In genomic region chr14:20631023-20631820, GRCh38 we compare ENCODE assay signal across 8 cellular contexts. TPM values are rescaled to one million over a fixed set of nuclear protein-coding genes. Genes with fewer than 3 reads are reported as not detected.
A peak's percentile ranks its signal among the peaks of the same experiment; 100 is the strongest.
DNase-seq lines count a peak whose midpoint lies in the region; ATAC-seq and TF ChIP-seq lines count a peak whose summit lies in the region.

No MANE protein-coding gene starts in this region.

- H3K4me3 Mint-ChIP-seq in activated CD8-positive, alpha-beta memory T cell treated with anti-CD3 and anti-CD28 coated beads, Interleukin-2, amount 10 ng/mL, durations not matched to agents 7 days and 5 days: peak overlapping the region; percentile 73
- H3K4me3 Mint-ChIP-seq in naive thymus-derived CD8-positive, alpha-beta T cell: peak overlapping the region; percentile 79 to 93 (median 87)

- no peak for TF ChIP-seq POLR2A in uterus (IDR thresholded peaks at IDR 0.05)

- H3K4me1 Mint-ChIP-seq in activated CD8-positive, alpha-beta memory T cell treated with anti-CD3 and anti-CD28 coated beads, Interleukin-2, amount 10 ng/mL, durations not matched to agents 7 days and 5 days: peaks cover 53% of the 10 kb centered on the region
- peaks cover 34 to 70% (median 66%) of the 10 kb centered on the region in 4 donors for H3K4me1 Mint-ChIP-seq in naive thymus-derived CD8-positive, alpha-beta T cell

- H3K36me3 ChIP-seq in uterus: no peaks in the 10 kb centered on the region

- peaks cover 3 to 11% of the 10 kb centered on the region in 2 donors for H3K4me1 ChIP-seq in uterus

- no peak for TF ChIP-seq CTCF in uterus (IDR thresholded peaks at IDR 0.05)

- no peak for ATAC-seq in activated CD8-positive, alpha-beta memory T cell treated with anti-CD3 and anti-CD28 coated beads, Interleukin-2, amount 10 ng/mL, durations not matched to agents 7 days and 5 days
- ATAC-seq in esophagus mucosa (peak; percentile 49), HG02678 (IDR thresholded peaks at IDR 0.05; ENCODE audit: unreplicated experiment) (no peak), GM21447 (IDR thresholded peaks at IDR 0.05; ENCODE audit: unreplicated experiment) (no peak)
- ATAC-seq in naive thymus-derived CD8-positive, alpha-beta T cell: peak; percentile 16 to 38

- peaks cover 2% of the 10 kb centered on the region for H3K36me3 Mint-ChIP-seq in activated CD8-positive, alpha-beta memory T cell treated with anti-CD3 and anti-CD28 coated beads, Interleukin-2, amount 10 ng/mL, durations not matched to agents 7 days and 5 days
- H3K36me3 Mint-ChIP-seq in naive thymus-derived CD8-positive, alpha-beta T cell: no peaks in the 10 kb centered on the region

- intact Hi-C loops in uterus (cut with DNase I; ENCODE audit: low total_unique reads): no loop called here

- H3K4me3 ChIP-seq in uterus: peak overlapping the region; percentile 27 to 41

- CTCF ChIA-PET in activated CD8-positive, alpha-beta memory T cell treated with anti-CD3 and anti-CD28 coated beads, Interleukin-2, amount 10 ng/mL, durations not matched to agents 7 days and 5 days (lab: Charles Lee): interaction anchor here (0.8 to 3.5 kb wide), 10 partner anchors 9 to 304 kb away, joined by 3 to 28 read pairs (median 6); no protein-coding TSS in a partner anchor

- H3K27me3 Mint-ChIP-seq in activated CD8-positive, alpha-beta memory T cell treated with anti-CD3 and anti-CD28 coated beads, Interleukin-2, amount 10 ng/mL, durations not matched to agents 7 days and 5 days: peaks cover 88% of the 10 kb centered on the region
- peaks cover 0 to 48% (median 3%) of the 10 kb centered on the region in 5 donors for H3K27me3 Mint-ChIP-seq in naive thymus-derived CD8-positive, alpha-beta T cell

- peak overlapping the region; percentile 18 to 64 for H3K27ac ChIP-seq in uterus

- DNase-seq in H4 (ENCODE audit: low spot score) (peak; percentile 41), NCI-H524 (lab: John Stamatoyannopoulos, UW) (peak; percentile 66 to 83), uterus (peak; percentile 55 to 70)
- DNase-seq in activated CD8-positive, alpha-beta memory T cell treated with anti-CD3 and anti-CD28 coated beads, Interleukin-2, amount 10 ng/mL, durations not matched to agents 7 days and 5 days: peak; percentile 63
- DNase-seq in naive thymus-derived CD8-positive, alpha-beta T cell: peak in 9 of 10 donors; percentile 24 to 76 (median 67)

- H3K27me3 ChIP-seq in uterus: no peaks in the 10 kb centered on the region

- H3K9me3 Mint-ChIP-seq in activated CD8-positive, alpha-beta memory T cell treated with anti-CD3 and anti-CD28 coated beads, Interleukin-2, amount 10 ng/mL, durations not matched to agents 7 days and 5 days (ENCODE audit: low read depth): no peaks in the 10 kb centered on the region
- peaks cover 0 to 9% (median 2%) of the 10 kb centered on the region in 9 donors for H3K9me3 Mint-ChIP-seq in naive thymus-derived CD8-positive, alpha-beta T cell

- POLR2A ChIA-PET in naive thymus-derived CD8-positive, alpha-beta T cell (lab: Charles Lee): interaction anchor here (1.0 to 3.3 kb wide), 3 partner anchors 9 to 51 kb away, joined by 3 to 36 read pairs (median 20); no protein-coding TSS in a partner anchor

- H3K27ac Mint-ChIP-seq in activated CD8-positive, alpha-beta memory T cell treated with anti-CD3 and anti-CD28 coated beads, Interleukin-2, amount 10 ng/mL, durations not matched to agents 7 days and 5 days: peak overlapping the region; percentile 65
- H3K27ac Mint-ChIP-seq in naive thymus-derived CD8-positive, alpha-beta T cell: peak overlapping the region; percentile 4 to 98 (median 77)

- no peaks in the 10 kb centered on the region for H3K9me3 ChIP-seq in uterus

RNA-seq across cellular contexts. Expression of gene OR6S1, which starts 10.3 kb away (rescaled TPM):
- not detected in 2 replicates for total RNA-seq in H4 (2014; rRNA removed; shearing (Covaris generic))
- total RNA-seq in activated CD8-positive, alpha-beta memory T cell treated with anti-CD3 and anti-CD28 coated beads, Interleukin-2, amount 10 ng/mL, durations not matched to agents 7 days and 5 days: not detected
- total RNA-seq in esophagus mucosa (not detected), uterus (not detected)
- total RNA-seq in naive thymus-derived CD8-positive, alpha-beta T cell: not detected
- polyA plus RNA-seq in naive thymus-derived CD8-positive, alpha-beta T cell: not detected

RNA-seq across cellular contexts. Expression of gene RNASE12, which starts 40.0 kb away (rescaled TPM):
- not detected in 2 replicates for total RNA-seq in H4 (2014; rRNA removed; shearing (Covaris generic))
- total RNA-seq in activated CD8-positive, alpha-beta memory T cell treated with anti-CD3 and anti-CD28 coated beads, Interleukin-2, amount 10 ng/mL, durations not matched to agents 7 days and 5 days: not detected
- total RNA-seq in esophagus mucosa (not detected), uterus (not detected)
- total RNA-seq in naive thymus-derived CD8-positive, alpha-beta T cell: not detected
- polyA plus RNA-seq in naive thymus-derived CD8-positive, alpha-beta T cell: not detected

RNA-seq across cellular contexts. Expression of gene RNASE11, which starts 43.4 kb away (rescaled TPM):
- not detected in 2 replicates for total RNA-seq in H4 (2014; rRNA removed; shearing (Covaris generic))
- total RNA-seq in activated CD8-positive, alpha-beta memory T cell treated with anti-CD3 and anti-CD28 coated beads, Interleukin-2, amount 10 ng/mL, durations not matched to agents 7 days and 5 days: not detected
- total RNA-seq in esophagus mucosa (not detected), uterus (not detected)
- not detected for total RNA-seq in naive thymus-derived CD8-positive, alpha-beta T cell
- not detected for polyA plus RNA-seq in naive thymus-derived CD8-positive, alpha-beta T cell

RNA-seq across cellular contexts. Expression of gene RNASE4, which starts 53.1 kb away (rescaled TPM):
- 14.7 and 22.2 TPM in 2 replicates for total RNA-seq in H4 (2014; rRNA removed; shearing (Covaris generic))
- total RNA-seq in activated CD8-positive, alpha-beta memory T cell treated with anti-CD3 and anti-CD28 coated beads, Interleukin-2, amount 10 ng/mL, durations not matched to agents 7 days and 5 days: 1 to 10 TPM in 1 of 2 experiments, under 1 TPM in 1; 0.75 to 2.1 TPM
- total RNA-seq in esophagus mucosa: 1.7 TPM
- under 1 TPM in 1 of 2 experiments, not detected in 1; 0.63 TPM for total RNA-seq in naive thymus-derived CD8-positive, alpha-beta T cell
- under 1 TPM in 1 of 3 donors, not detected in 2; 0.46 TPM for polyA plus RNA-seq in naive thymus-derived CD8-positive, alpha-beta T cell
- 100 to 1,000 TPM in 1 of 4 donors, 10 to 100 TPM in 3; 26.3 to 159 (median 76.3) TPM for total RNA-seq in uterus

RNA-seq across cellular contexts. Expression of gene ANG, which starts 57.3 kb away (rescaled TPM):
- total RNA-seq in H4 (2014; rRNA removed; shearing (Covaris generic)): 3.9 and 9.2 TPM in 2 replicates
- total RNA-seq in activated CD8-positive, alpha-beta memory T cell treated with anti-CD3 and anti-CD28 coated beads, Interleukin-2, amount 10 ng/mL, durations not matched to agents 7 days and 5 days: 1 to 10 TPM; 1.5 to 2.5 TPM
- 2.3 TPM for total RNA-seq in esophagus mucosa
- total RNA-seq in naive thymus-derived CD8-positive, alpha-beta T cell: under 1 TPM in 1 of 2 experiments, not detected in 1; 0.70 TPM
- under 1 TPM in 2 of 3 donors, not detected in 1; 0.17 to 0.34 TPM for polyA plus RNA-seq in naive thymus-derived CD8-positive, alpha-beta T cell
- 10 to 100 TPM in 3 of 4 donors, 1 to 10 TPM in 1; 4.2 to 20.8 (median 12.2) TPM for total RNA-seq in uterus

Comparison
In these comparisons a context has a peak if more than half of its experiments do, and no peak if none do; other contexts are left out.
1. ATAC-seq: peak in esophagus mucosa (single experiment) and naive thymus-derived CD8-positive, alpha-beta T cell (2 of 2); none in activated CD8-positive, alpha-beta memory T cell treated with anti-CD3 and anti-CD28 coated beads, Interleukin-2, amount 10 ng/mL, durations not matched to agents 7 days and 5 days (single experiment), HG02678 (single experiment) and GM21447 (single experiment).
2. Peak in every context shown above with its lines, with median percentiles within 50 percentile points of each other: DNase-seq.